Comparison of ENCODE assay signal across 8 cellular contexts in genomic region chr4:2798399-2799301, GRCh38. TPM values are rescaled to one million over a fixed set of nuclear protein-coding genes. Genes with fewer than 3 reads are reported as not detected.
DNase-seq lines count a peak whose midpoint lies in the region; ATAC-seq lines count a peak whose summit lies in the region.

No MANE protein-coding gene starts in this region.

- no peaks in the 10 kb centered on the region for H3K27me3 ChIP-seq in Karpas-422 (ENCODE audit: low read length)
- H3K27me3 ChIP-seq in skeletal muscle satellite cell (ENCODE audit: control insufficient read depth, insufficient read depth, low read length), result no peaks in the 10 kb centered on the region

- peak; percentile 75 for DNase-seq in stimulated activated CD4-positive, alpha-beta T cell treated with anti-CD3 and anti-CD28 coated beads, Interleukin-15, amount 100 ng/mL, for 24 hours
- DNase-seq in stimulated activated CD4-positive, alpha-beta T cell treated with anti-CD3 and anti-CD28 coated beads, Interleukin-2, amount 100 ng/mL, for 48 hours, result no peak
- DNase-seq in Karpas-422, result no peak
- DNase-seq in activated CD8-positive, alpha-beta memory T cell treated with anti-CD3 and anti-CD28 coated beads, Interleukin-2, amount 10 ng/mL, durations not matched to agents 7 days and 5 days, result peak; percentile 69
- peak in 30 of 42 donors; percentile 29 to 80 (median 62) for DNase-seq in head of caudate nucleus
- DNase-seq in islet precursor cell, result no peak
- DNase-seq in cerebellum (ENCODE audit: low spot score), result no peak

- H3K27ac Mint-ChIP-seq in activated CD8-positive, alpha-beta memory T cell treated with anti-CD3 and anti-CD28 coated beads, Interleukin-2, amount 10 ng/mL, durations not matched to agents 7 days and 5 days, result peak overlapping the region; percentile 78

- no peaks in the 10 kb centered on the region for H3K9me3 Mint-ChIP-seq in activated CD8-positive, alpha-beta memory T cell treated with anti-CD3 and anti-CD28 coated beads, Interleukin-2, amount 10 ng/mL, durations not matched to agents 7 days and 5 days (ENCODE audit: low read depth)

- no peak overlapping the region for H2AFZ ChIP-seq in Karpas-422 (ENCODE audit: low read length)

- peaks cover 26% of the 10 kb centered on the region for H3K4me1 ChIP-seq in Karpas-422 (ENCODE audit: low read length)
- H3K4me1 ChIP-seq in skeletal muscle satellite cell (ENCODE audit: control insufficient read depth, insufficient read depth, low read length), result peaks cover 69% of the 10 kb centered on the region

- H3K9me3 ChIP-seq in Karpas-422 (ENCODE audit: low read length) (no peaks in the 10 kb centered on the region), skeletal muscle satellite cell (replicated peaks; ENCODE audit: low read length) (no peaks in the 10 kb centered on the region)

- H4K20me1 ChIP-seq in Karpas-422 (ENCODE audit: insufficient read depth, low read depth, low read length), result peaks cover 15% of the 10 kb centered on the region

- H3K4me3 Mint-ChIP-seq in activated CD8-positive, alpha-beta memory T cell treated with anti-CD3 and anti-CD28 coated beads, Interleukin-2, amount 10 ng/mL, durations not matched to agents 7 days and 5 days, result peak overlapping the region; percentile 73

- peak overlapping the region; percentile 17 for H3K4me2 ChIP-seq in Karpas-422 (ENCODE audit: low read depth, low read length, poor library complexity, severe bottlenecking)
- peak overlapping the region; percentile 35 for H3K4me2 ChIP-seq in skeletal muscle satellite cell (ENCODE audit: low read length)

- H3K9me2 ChIP-seq in Karpas-422 (replicated peaks; ENCODE audit: insufficient read depth, low read length), result no peaks in the 10 kb centered on the region

- intact Hi-C loops in head of caudate nucleus (cut with DNase I), result no loop called here

- H3K4me3 ChIP-seq in Karpas-422 (ENCODE audit: low read length) (no peak overlapping the region), skeletal muscle satellite cell (ENCODE audit: low read length) (no peak overlapping the region)

- H3K36me3 Mint-ChIP-seq in activated CD8-positive, alpha-beta memory T cell treated with anti-CD3 and anti-CD28 coated beads, Interleukin-2, amount 10 ng/mL, durations not matched to agents 7 days and 5 days, result no peaks in the 10 kb centered on the region

- CTCF ChIA-PET in activated CD8-positive, alpha-beta memory T cell treated with anti-CD3 and anti-CD28 coated beads, Interleukin-2, amount 10 ng/mL, durations not matched to agents 7 days and 5 days (lab: Charles Lee), result interaction anchor here (1.0 to 1.2 kb wide), 3 partner anchors 12 to 137 kb away, joined by 3 to 5 read pairs (median 3); no protein-coding TSS in a partner anchor

- H3K36me3 ChIP-seq in Karpas-422 (ENCODE audit: insufficient read depth, low read length) (no peaks in the 10 kb centered on the region), skeletal muscle satellite cell (ENCODE audit: insufficient read depth, low read length) (peaks cover 2% of the 10 kb centered on the region)

- H3K27me3 Mint-ChIP-seq in activated CD8-positive, alpha-beta memory T cell treated with anti-CD3 and anti-CD28 coated beads, Interleukin-2, amount 10 ng/mL, durations not matched to agents 7 days and 5 days, result no peaks in the 10 kb centered on the region

- H3K9ac ChIP-seq in Karpas-422 (ENCODE audit: low read length), result no peak overlapping the region
- no peak overlapping the region for H3K9ac ChIP-seq in skeletal muscle satellite cell (ENCODE audit: low read depth, low read length)

- peak; percentile 67 for ATAC-seq in activated CD8-positive, alpha-beta memory T cell treated with anti-CD3 and anti-CD28 coated beads, Interleukin-2, amount 10 ng/mL, durations not matched to agents 7 days and 5 days

- H3K79me2 ChIP-seq in Karpas-422 (ENCODE audit: low read length), result no peaks in the 10 kb centered on the region

- H3K27ac ChIP-seq in Karpas-422 (ENCODE audit: low read length), result no peak overlapping the region

- H3K4me1 Mint-ChIP-seq in activated CD8-positive, alpha-beta memory T cell treated with anti-CD3 and anti-CD28 coated beads, Interleukin-2, amount 10 ng/mL, durations not matched to agents 7 days and 5 days, result peaks cover 51% of the 10 kb centered on the region

RNA-seq across cellular contexts. Expression of gene SH3BP2, which starts 5.8 kb away (rescaled TPM):
- total RNA-seq in Karpas-422 (2014; rRNA removed; shearing (Covaris generic); ENCODE audit: low replicate concordance), result 17.2 and 29.9 TPM in 2 replicates
- 100 to 1,000 TPM in 1 of 2 experiments, 10 to 100 TPM in 1; 88.0 to 105 TPM for total RNA-seq in activated CD8-positive, alpha-beta memory T cell treated with anti-CD3 and anti-CD28 coated beads, Interleukin-2, amount 10 ng/mL, durations not matched to agents 7 days and 5 days
- total RNA-seq in skeletal muscle satellite cell (2012; rRNA removed), result 16.4 and 30.4 TPM in 2 replicates
- total RNA-seq in cerebellum, result 31.2 TPM

RNA-seq across cellular contexts. Expression of gene TNIP2, which starts 42.5 kb away (rescaled TPM):
- 30.6 and 92.0 TPM in 2 replicates for total RNA-seq in Karpas-422 (2014; rRNA removed; shearing (Covaris generic); ENCODE audit: low replicate concordance)
- total RNA-seq in activated CD8-positive, alpha-beta memory T cell treated with anti-CD3 and anti-CD28 coated beads, Interleukin-2, amount 10 ng/mL, durations not matched to agents 7 days and 5 days, result 10 to 100 TPM; 51.3 to 53.5 TPM
- 37.4 and 41.6 TPM in 2 replicates for total RNA-seq in skeletal muscle satellite cell (2012; rRNA removed)
- 6.8 TPM for total RNA-seq in cerebellum

RNA-seq across cellular contexts. Expression of gene ADD1, which starts 45.0 kb away (rescaled TPM):
- 62.9 and 69.7 TPM in 2 replicates for total RNA-seq in Karpas-422 (2014; rRNA removed; shearing (Covaris generic); ENCODE audit: low replicate concordance)
- 100 to 1,000 TPM; 251 to 260 TPM for total RNA-seq in activated CD8-positive, alpha-beta memory T cell treated with anti-CD3 and anti-CD28 coated beads, Interleukin-2, amount 10 ng/mL, durations not matched to agents 7 days and 5 days
- 109 and 111 TPM in 2 replicates for total RNA-seq in skeletal muscle satellite cell (2012; rRNA removed)
- total RNA-seq in cerebellum, result 201 TPM

Comparison
In these comparisons a context has a peak if more than half of its experiments do, and no peak if none do; other contexts are left out.
1. DNase-seq: peak in stimulated activated CD4-positive, alpha-beta T cell treated with anti-CD3 and anti-CD28 coated beads, Interleukin-15, amount 100 ng/mL, for 24 hours (single experiment), activated CD8-positive, alpha-beta memory T cell treated with anti-CD3 and anti-CD28 coated beads, Interleukin-2, amount 10 ng/mL, durations not matched to agents 7 days and 5 days (single experiment) and head of caudate nucleus (30 of 42); none in stimulated activated CD4-positive, alpha-beta T cell treated with anti-CD3 and anti-CD28 coated beads, Interleukin-2, amount 100 ng/mL, for 48 hours (0 of 2), Karpas-422 (single experiment), islet precursor cell (single experiment) and cerebellum (single experiment).